ENCODE assay signal across 8 cellular contexts in the genomic region with DNA sequence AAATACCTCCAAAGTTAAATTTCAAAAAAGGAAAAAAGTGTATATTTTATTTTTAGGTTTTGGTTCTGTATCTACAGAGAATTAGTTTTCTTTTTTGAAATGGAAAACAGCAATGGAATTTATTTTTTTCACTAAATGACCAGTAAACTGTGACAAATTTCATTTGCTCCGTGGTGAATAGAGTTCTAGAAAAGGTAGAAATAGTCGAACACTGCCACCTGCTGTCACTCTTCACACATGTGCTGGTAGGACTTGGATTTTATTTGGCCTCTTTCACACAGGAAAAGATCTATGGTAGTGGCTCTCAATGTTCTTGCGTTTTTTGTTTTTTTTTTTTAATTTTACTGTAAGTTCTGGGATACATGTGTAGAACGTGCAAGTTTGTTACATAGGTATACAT.
DNase-seq lines count a peak whose midpoint lies in the region; ATAC-seq and TF ChIP-seq lines count a peak whose summit lies in the region.

No MANE protein-coding gene starts in this region.

- 5 to 8% methylated on average over 4 of the region's 4 CpGs for WGBS in body of pancreas, 2 donors
- WGBS in thyroid gland, 2 donors: 8 to 9% methylated on average over 4 of the region's 4 CpGs

- DNase-seq in stimulated activated CD4-positive, alpha-beta T cell treated with anti-CD3 and anti-CD28 coated beads, Interleukin-12 subunit alpha, Interleukin-12 subunit beta, amount 100 ng/mL, for 4 hours: peak; percentile 4
- no peak for DNase-seq in stimulated activated CD4-positive, alpha-beta T cell treated with anti-CD3 and anti-CD28 coated beads, Interleukin-4, amount 100 ng/mL, for 1 hour
- DNase-seq in NCI-H526 treated with DMSO at 0.1 percent for 48 hours (lab: John Stamatoyannopoulos, UW) (peak; percentile 11), body of pancreas (peak; percentile 56 to 67 (median 63)), kidney tubule cell (ENCODE audit: low spot score) (peak; percentile 50), thyroid gland (peak; percentile 67), occipital lobe (lab: John Stamatoyannopoulos, UW) (no peak)

- no peaks in the 10 kb centered on the region for H3K36me3 ChIP-seq in body of pancreas (replicated peaks in 1 of 2; ENCODE audit: insufficient read depth in 1 of 2, low read depth in 2 of 2)
- no peaks in the 10 kb centered on the region for H3K36me3 ChIP-seq in thyroid gland

- peak; percentile 81 for ATAC-seq in HG02938 (IDR thresholded peaks at IDR 0.05; ENCODE audit: unreplicated experiment)
- peak; percentile 58 for ATAC-seq in body of pancreas

- intact Hi-C loops in body of pancreas (cut with DNase I) (no loop called here), thyroid gland (cut with DNase I) (loop anchor here (10.0 kb wide), 1 partner anchor 369 kb away; no protein-coding TSS in a partner anchor)

- no peak overlapping the region for H3K27ac ChIP-seq in body of pancreas
- no peak overlapping the region for H3K27ac ChIP-seq in thyroid gland

- H3K4me3 ChIP-seq in body of pancreas (no peak overlapping the region), thyroid gland (replicated peaks in 1 of 3) (no peak overlapping the region)

- H3K9me3 ChIP-seq in body of pancreas (no peaks in the 10 kb centered on the region), thyroid gland (no peaks in the 10 kb centered on the region)

- TF ChIP-seq CTCF in body of pancreas (IDR thresholded peaks at IDR 0.05) (peak; percentile 29 to 74 (median 67)), thyroid gland (IDR thresholded peaks at IDR 0.05) (peak; percentile 30 to 89 (median 68))

- TF ChIP-seq POLR2A in body of pancreas (IDR thresholded peaks at IDR 0.05) (no peak), thyroid gland (IDR thresholded peaks at IDR 0.05) (no peak)

- H3K4me1 ChIP-seq in body of pancreas (peaks cover 1% of the 10 kb centered on the region), thyroid gland (peaks cover 16 to 28% of the 10 kb centered on the region in 2 donors)

- H3K27me3 ChIP-seq in body of pancreas: no peaks in the 10 kb centered on the region
- no peaks in the 10 kb centered on the region for H3K27me3 ChIP-seq in thyroid gland

Comparison
In these comparisons a context has a peak if more than half of its experiments do, and no peak if none do; other contexts are left out.
1. DNase-seq: peak in stimulated activated CD4-positive, alpha-beta T cell treated with anti-CD3 and anti-CD28 coated beads, Interleukin-12 subunit alpha, Interleukin-12 subunit beta, amount 100 ng/mL, for 4 hours (single experiment), NCI-H526 treated with DMSO at 0.1 percent for 48 hours (single experiment), body of pancreas (4 of 4), kidney tubule cell (single experiment) and thyroid gland (2 of 2); none in stimulated activated CD4-positive, alpha-beta T cell treated with anti-CD3 and anti-CD28 coated beads, Interleukin-4, amount 100 ng/mL, for 1 hour (single experiment) and occipital lobe (single experiment).